In genomic region chr20:36835453-36836198, GRCh38 we compare ENCODE assay signal across 1 cellular context.
TF ChIP-seq lines count a peak whose summit lies in the region.

No MANE protein-coding gene starts in this region.

TF ChIP-seq in HCT116, 20 proteins besides CTCF, POLR2A, EP300 and RAD21 (continued from another document):
- TF ChIP-seq, protein P1, sequence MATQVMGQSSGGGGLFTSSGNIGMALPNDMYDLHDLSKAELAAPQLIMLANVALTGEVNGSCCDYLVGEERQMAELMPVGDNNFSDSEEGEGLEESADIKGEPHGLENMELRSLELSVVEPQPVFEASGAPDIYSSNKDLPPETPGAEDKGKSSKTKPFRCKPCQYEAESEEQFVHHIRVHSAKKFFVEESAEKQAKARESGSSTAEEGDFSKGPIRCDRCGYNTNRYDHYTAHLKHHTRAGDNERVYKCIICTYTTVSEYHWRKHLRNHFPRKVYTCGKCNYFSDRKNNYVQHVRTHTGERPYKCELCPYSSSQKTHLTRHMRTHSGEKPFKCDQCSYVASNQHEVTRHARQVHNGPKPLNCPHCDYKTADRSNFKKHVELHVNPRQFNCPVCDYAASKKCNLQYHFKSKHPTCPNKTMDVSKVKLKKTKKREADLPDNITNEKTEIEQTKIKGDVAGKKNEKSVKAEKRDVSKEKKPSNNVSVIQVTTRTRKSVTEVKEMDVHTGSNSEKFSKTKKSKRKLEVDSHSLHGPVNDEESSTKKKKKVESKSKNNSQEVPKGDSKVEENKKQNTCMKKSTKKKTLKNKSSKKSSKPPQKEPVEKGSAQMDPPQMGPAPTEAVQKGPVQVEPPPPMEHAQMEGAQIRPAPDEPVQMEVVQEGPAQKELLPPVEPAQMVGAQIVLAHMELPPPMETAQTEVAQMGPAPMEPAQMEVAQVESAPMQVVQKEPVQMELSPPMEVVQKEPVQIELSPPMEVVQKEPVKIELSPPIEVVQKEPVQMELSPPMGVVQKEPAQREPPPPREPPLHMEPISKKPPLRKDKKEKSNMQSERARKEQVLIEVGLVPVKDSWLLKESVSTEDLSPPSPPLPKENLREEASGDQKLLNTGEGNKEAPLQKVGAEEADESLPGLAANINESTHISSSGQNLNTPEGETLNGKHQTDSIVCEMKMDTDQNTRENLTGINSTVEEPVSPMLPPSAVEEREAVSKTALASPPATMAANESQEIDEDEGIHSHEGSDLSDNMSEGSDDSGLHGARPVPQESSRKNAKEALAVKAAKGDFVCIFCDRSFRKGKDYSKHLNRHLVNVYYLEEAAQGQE (IDR thresholded peaks at IDR 0.05; ENCODE audit: low read depth) = no peak
- TF ChIP-seq ELF1 (IDR thresholded peaks at IDR 0.05; ENCODE audit: borderline replicate concordance, low read depth) (no peak), EZH2 (IDR thresholded peaks at IDR 0.05) (no peak)
